ENCODE assay signal across 34 cellular contexts in the genomic region with DNA sequence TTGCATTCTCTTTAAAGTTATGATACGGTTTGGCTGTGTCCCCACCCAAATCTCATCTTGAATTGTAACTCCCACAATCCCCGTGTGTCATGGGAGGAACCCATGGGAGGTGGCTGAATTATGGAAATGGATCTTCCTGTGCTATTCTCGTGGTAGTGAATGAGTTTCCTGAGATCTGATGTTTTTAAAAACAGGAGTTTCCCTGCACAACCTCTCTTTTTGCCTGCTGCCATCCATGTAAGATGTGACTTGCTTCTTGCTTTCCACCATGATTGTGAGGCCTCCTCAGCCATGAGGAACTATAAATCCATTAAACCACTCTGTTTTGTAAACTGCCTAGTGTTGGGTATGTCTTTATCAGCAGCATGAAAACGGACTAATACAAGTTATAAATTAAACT.
"Had no signal": no experiment of that assay in that cellular context is flagged by ENCODE, and none has a peak within 500 bp of the region (broad histone marks: within the 10 kb centered on the region; RNA-seq: fewer than 3 reads in every experiment).

No MANE protein-coding gene starts in this region.

- H3K27me3 ChIP-seq: ascending aorta, cardiac muscle cell had no signal

- H3K4me1 Mint-ChIP-seq: activated B cell treated with CpG ODN at 0.5 μM for 24 hours; activated CD4-positive, alpha-beta T cell treated with anti-CD3 and anti-CD28 coated beads, Interleukin-2, amount 10 ng/mL, durations not matched to agents 24 days and 14 days; activated naive CD4-positive, alpha-beta T cell treated with anti-CD3 and anti-CD28 coated beads, Interleukin-2, amount 10 ng/mL, durations not matched to agents 7 days and 5 days; activated naive CD4-positive, alpha-beta T cell treated with anti-CD3 and anti-CD28 coated beads, Interleukin-2, amount 50 U/mL, for 24 hours; activated naive CD8-positive, alpha-beta T cell treated with anti-CD3 and anti-CD28 coated beads, Interleukin-2, amount 10 ng/mL, durations not matched to agents 7 days and 5 days; activated naive CD8-positive, alpha-beta T cell treated with anti-CD3 and anti-CD28 coated beads, Interleukin-2, amount 50 U/mL, for 24 hours; central memory CD8-positive, alpha-beta T cell; T-helper 17 cell had no signal

- H3K4me3 ChIP-seq: ascending aorta, cardiac muscle cell had no signal

- H3K27me3 Mint-ChIP-seq: activated B cell treated with CpG ODN at 0.5 μM for 24 hours; activated CD4-positive, alpha-beta memory T cell treated with anti-CD3 and anti-CD28 coated beads for 36 hours; activated CD8-positive, alpha-beta T cell treated with anti-CD3 and anti-CD28 coated beads for 36 hours; activated naive CD4-positive, alpha-beta T cell treated with anti-CD3 and anti-CD28 coated beads, Interleukin-2, amount 50 U/mL, for 24 hours; brain; central memory CD8-positive, alpha-beta T cell; T-helper 17 cell had no signal

- H3K9me3 ChIP-seq: ascending aorta had no signal

- H3K27ac Mint-ChIP-seq: activated B cell treated with CpG ODN at 0.5 μM for 24 hours; activated CD4-positive, alpha-beta memory T cell treated with anti-CD3 and anti-CD28 coated beads for 36 hours; activated CD4-positive, alpha-beta T cell treated with anti-CD3 and anti-CD28 coated beads, Interleukin-2, amount 10 ng/mL, durations not matched to agents 24 days and 14 days; activated CD8-positive, alpha-beta T cell treated with anti-CD3 and anti-CD28 coated beads for 36 hours; activated naive CD4-positive, alpha-beta T cell treated with anti-CD3 and anti-CD28 coated beads, Interleukin-2, amount 10 ng/mL, durations not matched to agents 7 days and 5 days; activated naive CD4-positive, alpha-beta T cell treated with anti-CD3 and anti-CD28 coated beads, Interleukin-2, amount 50 U/mL, for 24 hours; activated naive CD8-positive, alpha-beta T cell; activated naive CD8-positive, alpha-beta T cell treated with anti-CD3 and anti-CD28 coated beads, Interleukin-2, amount 10 ng/mL, durations not matched to agents 7 days and 5 days; activated naive CD8-positive, alpha-beta T cell treated with anti-CD3 and anti-CD28 coated beads, Interleukin-2, amount 50 U/mL, for 24 hours; activated T-cell treated with anti-CD3 and anti-CD28 coated beads, Interleukin-2, amount 50 U/mL, for 72 hours; activated T-helper 1 cell treated with anti-CD3 and anti-CD28 coated beads, Interleukin-12 subunit alpha, Interleukin-12 subunit beta, Interleukin-2, Interleukin-4 antibody, amounts not matched to agents 30 ng/mL and 10 ng/mL and 1 ng/mL, durations not matched to agents 14 hours and 24 hours and 36 hours; activated T-helper 2 cell treated with anti-CD3 and anti-CD28 coated beads, Interferon-gamma antibody, Interleukin-2, Interleukin-4, amounts not matched to agents 10 μg/mL and 5 μg/mL and 100 μg/mL, durations not matched to agents 14 hours and 24 hours and 36 hours; brain; T-helper 17 cell had no signal

- H3K9me3 Mint-ChIP-seq: activated CD4-positive, alpha-beta T cell treated with anti-CD3 and anti-CD28 coated beads, Interleukin-2, amount 10 ng/mL, durations not matched to agents 24 days and 14 days; activated CD8-positive, alpha-beta T cell treated with anti-CD3 and anti-CD28 coated beads for 36 hours; activated naive CD4-positive, alpha-beta T cell treated with anti-CD3 and anti-CD28 coated beads, Interleukin-2, amount 50 U/mL, for 24 hours; activated naive CD8-positive, alpha-beta T cell treated with anti-CD3 and anti-CD28 coated beads, Interleukin-2, amount 10 ng/mL, durations not matched to agents 7 days and 5 days; activated naive CD8-positive, alpha-beta T cell treated with anti-CD3 and anti-CD28 coated beads, Interleukin-2, amount 50 U/mL, for 24 hours; activated T-helper 1 cell treated with anti-CD3 and anti-CD28 coated beads, Interleukin-12 subunit alpha, Interleukin-12 subunit beta, Interleukin-2, Interleukin-4 antibody, amounts not matched to agents 30 ng/mL and 10 ng/mL and 1 ng/mL, durations not matched to agents 14 hours and 24 hours and 36 hours; activated T-helper 2 cell treated with anti-CD3 and anti-CD28 coated beads, Interferon-gamma antibody, Interleukin-2, Interleukin-4, amounts not matched to agents 10 μg/mL and 5 μg/mL and 100 μg/mL, durations not matched to agents 14 hours and 24 hours and 36 hours had no signal

- H3K4me1 ChIP-seq: ascending aorta had no signal

- H3K36me3 Mint-ChIP-seq: activated CD4-positive, alpha-beta memory T cell treated with anti-CD3 and anti-CD28 coated beads for 36 hours; activated naive CD4-positive, alpha-beta T cell treated with anti-CD3 and anti-CD28 coated beads, Interleukin-2, amount 10 ng/mL, durations not matched to agents 7 days and 5 days; activated naive CD4-positive, alpha-beta T cell treated with anti-CD3 and anti-CD28 coated beads, Interleukin-2, amount 50 U/mL, for 24 hours; activated naive CD8-positive, alpha-beta T cell treated with anti-CD3 and anti-CD28 coated beads, Interleukin-2, amount 10 ng/mL, durations not matched to agents 7 days and 5 days; brain had no signal

- H3K4me3 Mint-ChIP-seq: activated B cell treated with CpG ODN at 0.5 μM for 24 hours; activated CD4-positive, alpha-beta memory T cell treated with anti-CD3 and anti-CD28 coated beads for 36 hours; activated CD4-positive, alpha-beta T cell treated with anti-CD3 and anti-CD28 coated beads, Interleukin-2, amount 10 ng/mL, durations not matched to agents 24 days and 14 days; activated CD8-positive, alpha-beta T cell treated with anti-CD3 and anti-CD28 coated beads for 36 hours; activated naive CD4-positive, alpha-beta T cell treated with anti-CD3 and anti-CD28 coated beads, Interleukin-2, amount 10 ng/mL, durations not matched to agents 7 days and 5 days; activated naive CD4-positive, alpha-beta T cell treated with anti-CD3 and anti-CD28 coated beads, Interleukin-2, amount 50 U/mL, for 24 hours; activated naive CD8-positive, alpha-beta T cell; activated naive CD8-positive, alpha-beta T cell treated with anti-CD3 and anti-CD28 coated beads, Interleukin-2, amount 10 ng/mL, durations not matched to agents 7 days and 5 days; activated naive CD8-positive, alpha-beta T cell treated with anti-CD3 and anti-CD28 coated beads, Interleukin-2, amount 50 U/mL, for 24 hours; activated T-cell treated with anti-CD3 and anti-CD28 coated beads, Interleukin-2, amount 50 U/mL, for 4 hours; activated T-cell treated with anti-CD3 and anti-CD28 coated beads, Interleukin-2, amount 50 U/mL, for 72 hours; activated T-helper 1 cell treated with anti-CD3 and anti-CD28 coated beads, Interleukin-12 subunit alpha, Interleukin-12 subunit beta, Interleukin-2, Interleukin-4 antibody, amounts not matched to agents 30 ng/mL and 10 ng/mL and 1 ng/mL, durations not matched to agents 14 hours and 24 hours and 36 hours; brain; central memory CD8-positive, alpha-beta T cell; T-helper 17 cell had no signal

- H3K36me3 ChIP-seq: ascending aorta, cardiac muscle cell had no signal

- H3K27ac ChIP-seq: ascending aorta, cardiac muscle cell, VCaP had no signal

- ATAC-seq: activated CD8-positive, alpha-beta T cell treated with anti-CD3 and anti-CD28 coated beads for 36 hours; activated T-cell treated with anti-CD3 and anti-CD28 coated beads, Interleukin-2, amount 50 U/mL, for 4 hours; activated T-cell treated with anti-CD3 and anti-CD28 coated beads, Interleukin-2, amount 50 U/mL, for 72 hours; T-helper 17 cell had no signal

- DNase-seq: activated B cell treated with CpG ODN at 0.5 μM for 24 hours; activated CD4-positive, alpha-beta memory T cell treated with anti-CD3 and anti-CD28 coated beads for 36 hours; activated CD4-positive, alpha-beta T cell treated with anti-CD3 and anti-CD28 coated beads for 4 hours; activated CD4-positive, alpha-beta T cell treated with anti-CD3 and anti-CD28 coated beads, Interleukin-2, amount 10 ng/mL, durations not matched to agents 24 days and 14 days; activated CD4-positive, alpha-beta T cell treated with anti-CD3 and anti-CD28 coated beads, Interleukin-2, amount 50 U/mL, for 1 hour; activated CD4-positive, alpha-beta T cell treated with anti-CD3 and anti-CD28 coated beads, Interleukin-2, amount 50 U/mL, for 4 hours; activated CD4-positive, CD25-positive, alpha-beta regulatory T cell treated with anti-CD3 and anti-CD28 coated beads, Interleukin-2, amount 50 U/mL, for 72 hours; activated CD8-positive, alpha-beta memory T cell treated with anti-CD3 and anti-CD28 coated beads, Interleukin-2, amount 50 U/mL, for 4 hours; activated CD8-positive, alpha-beta T cell treated with anti-CD3 and anti-CD28 coated beads for 36 hours; activated effector memory CD4-positive, alpha-beta T cell treated with Interleukin-2 at 50 U/mL for 16 hours; activated gamma-delta T cell; activated naive CD4-positive, alpha-beta T cell treated with anti-CD3 and anti-CD28 coated beads, Interleukin-2, amount 10 ng/mL, durations not matched to agents 7 days and 5 days; activated naive CD4-positive, alpha-beta T cell treated with Interleukin-2 at 50 U/mL for 16 hours; activated naive CD8-positive, alpha-beta T cell treated with anti-CD3 and anti-CD28 coated beads, Interleukin-2, amount 10 ng/mL, durations not matched to agents 7 days and 5 days; activated naive CD8-positive, alpha-beta T cell treated with anti-CD3 and anti-CD28 coated beads, Interleukin-2, amount 50 U/mL, for 24 hours; activated T-cell treated with anti-CD3 and anti-CD28 coated beads for 4 hours; activated T-cell treated with anti-CD3 and anti-CD28 coated beads, Interleukin-2, amount 50 U/mL, for 1 hour; activated T-cell treated with anti-CD3 and anti-CD28 coated beads, Interleukin-2, amount 50 U/mL, for 4 hours; activated T-cell treated with anti-CD3 and anti-CD28 coated beads, Interleukin-2, amount 50 U/mL, for 72 hours; amygdala; anterior cingulate cortex; caudate nucleus; cerebellar nuclear complex; T-helper 17 cell; T-helper 9 cell had no signal
